In the genomic region with DNA sequence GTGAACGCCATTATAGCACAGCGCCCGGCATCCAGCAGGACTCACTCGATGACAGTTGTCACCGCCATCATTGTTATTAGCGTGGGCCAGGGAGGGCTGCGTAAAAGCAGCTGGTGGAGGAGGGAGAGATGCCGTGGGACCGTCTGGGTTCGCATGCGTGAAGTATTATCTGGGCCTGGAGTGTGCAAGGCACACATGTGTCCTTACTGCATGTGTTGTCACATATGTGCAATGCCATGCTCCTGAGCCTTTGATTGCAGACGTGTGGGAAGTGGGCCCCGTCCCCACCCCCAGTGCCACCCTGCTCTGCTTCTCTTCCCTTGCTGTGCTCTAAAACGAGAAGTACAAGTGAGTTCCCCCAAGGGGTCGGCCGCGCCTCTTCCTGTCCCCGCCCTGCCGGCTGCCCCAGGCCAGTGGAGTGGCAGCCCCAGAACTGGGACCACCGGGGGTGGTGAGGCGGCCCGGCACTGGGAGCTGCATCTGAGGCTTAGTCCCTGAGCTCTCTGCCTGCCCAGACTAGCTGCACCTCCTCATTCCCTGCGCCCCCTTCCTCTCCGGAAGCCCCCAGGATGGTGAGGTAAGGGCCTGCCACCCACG, we compare ENCODE assay signal across 8 cellular contexts. TPM values are rescaled to one million over a fixed set of nuclear protein-coding genes. Genes with fewer than 3 reads are reported as not detected.
DNase-seq lines count a peak whose midpoint lies in the region; ATAC-seq, FAIRE-seq and TF ChIP-seq lines count a peak whose summit lies in the region.

A gene (plus strand): TSS at position 413 of the 597 bp plus-strand sequence. CDS start 157 bp downstream, at position 570.

- H4K20me1 ChIP-seq in PC-3 (ENCODE audit: low read length) = no peaks in the 10 kb centered on the region
- peaks cover 7% of the 10 kb centered on the region for H4K20me1 ChIP-seq in astrocyte (ENCODE audit: insufficient read depth, low read length)

- H3K9ac ChIP-seq in PC-3 (ENCODE audit: low read length) (no peak within 1 kb of the TSS), astrocyte (ENCODE audit: low read length) (no peak within 1 kb of the TSS)

- no peaks in the 10 kb centered on the region for H3K9me2 ChIP-seq in PC-3 (replicated peaks; ENCODE audit: low read length)

- peaks cover 22% of the 10 kb centered on the region for H3K4me1 Mint-ChIP-seq in astrocyte (ENCODE audit: low read depth, unreplicated experiment)
- H3K4me1 Mint-ChIP-seq in memory B cell = peaks cover 63% of the 10 kb centered on the region

- H3K4me1 ChIP-seq in PC-3 (ENCODE audit: insufficient read depth, low read length) (peaks cover 4% of the 10 kb centered on the region; the same call in 1 of the 2 replicates), astrocyte (ENCODE audit: insufficient read depth, low read length) (peaks cover 19% of the 10 kb centered on the region), tibial artery (peaks cover 0 to 6% (median 6%) of the 10 kb centered on the region in 4 donors)

- peak within 1 kb of the TSS; percentile 26 for H3K27ac Mint-ChIP-seq in astrocyte (ENCODE audit: unreplicated experiment)
- H3K27ac Mint-ChIP-seq in memory B cell = peak within 1 kb of the TSS; percentile 94

- CTCF ChIA-PET in PC-3 (lab: Charles Lee) = no interaction called here

- H3K27me3 ChIP-seq in PC-3 (ENCODE audit: low read length) = no peaks in the 10 kb centered on the region
- H3K27me3 ChIP-seq in astrocyte (ENCODE audit: insufficient read depth, low read length) = no peaks in the 10 kb centered on the region
- H3K27me3 ChIP-seq in tibial artery = no peaks in the 10 kb centered on the region

- ATAC-seq in PC-3 (no peak), memory B cell (ENCODE audit: low read depth) (peak; percentile 65), HG03442 (IDR thresholded peaks at IDR 0.05; ENCODE audit: unreplicated experiment) (no peak)

- H3K27ac ChIP-seq in PC-3 (ENCODE audit: low read length) (no peak within 1 kb of the TSS), astrocyte (ENCODE audit: low read depth, low read length) (no peak within 1 kb of the TSS), tibial artery (peak within 1 kb of the TSS in 1 of 2 donors; percentile 36)

- FAIRE-seq in astrocyte (lab: Jason Lieb, UNC) = no peak

- TF ChIP-seq POLR2A in GM18526 (IDR thresholded peaks at IDR 0.05; ENCODE audit: extremely low read depth, insufficient read length) = peak; percentile 94

- H3F3A ChIP-seq in PC-3 (ENCODE audit: low read length, unreplicated experiment) = no peaks in the 10 kb centered on the region

- BruUV-seq in PC-3 (replicated peaks; lab: Mats Ljungman, UMichigan) = no TSS peak

- H3K36me3 Mint-ChIP-seq in astrocyte (ENCODE audit: low read depth, unreplicated experiment) (no peaks in the 10 kb centered on the region), memory B cell (peaks cover 38% of the 10 kb centered on the region)

- H3K36me3 ChIP-seq in PC-3 (ENCODE audit: low read depth, low read length) (no peaks in the 10 kb centered on the region), astrocyte (ENCODE audit: insufficient read depth, low read length) (no peaks in the 10 kb centered on the region), tibial artery (peaks cover 0 to 26% (median 6%) of the 10 kb centered on the region in 3 donors)

- DNase-seq in PC-3 = no peak
- no peak for DNase-seq in astrocyte (ENCODE audit: low read depth)
- peak; percentile 69 to 73 for DNase-seq in memory B cell (ENCODE audit: low spot score in 2 of 2)
- no peak for DNase-seq in tibial artery
- DNase-seq in pons (ENCODE audit: low spot score) = no peak
- DNase-seq in NCI-H187 treated with DMSO at 0.1 percent for 48 hours (lab: John Stamatoyannopoulos, UW) = no peak

- intact Hi-C loops in PC-3 (cut with micrococcal nuclease) = no loop called here
- intact Hi-C loops in tibial artery (cut with DNase I; ENCODE audit: low total_unique reads) = no loop called here

- H2AFZ ChIP-seq in PC-3 (ENCODE audit: low read length) = no peak within 1 kb of the TSS
- peak within 1 kb of the TSS; percentile 56 for H2AFZ ChIP-seq in astrocyte (ENCODE audit: low read depth, low read length)

- no peak within 1 kb of the TSS for H3K4me2 ChIP-seq in PC-3 (ENCODE audit: low read length)
- no peak within 1 kb of the TSS for H3K4me2 ChIP-seq in astrocyte (ENCODE audit: low read length)

- H3K9me3 ChIP-seq in PC-3 (ENCODE audit: low read length) (no peaks in the 10 kb centered on the region), astrocyte (ENCODE audit: insufficient read depth, low read depth, low read length) (no peaks in the 10 kb centered on the region), tibial artery (no peaks in the 10 kb centered on the region)

- H3K4me3 ChIP-seq in PC-3 (ENCODE audit: low read length) (no peak within 1 kb of the TSS), astrocyte (ENCODE audit: insufficient read depth, low read depth, low read length) (no peak within 1 kb of the TSS), tibial artery (peak within 1 kb of the TSS; percentile 35 to 43)

- H3K9me3 Mint-ChIP-seq in astrocyte (ENCODE audit: unreplicated experiment) (no peaks in the 10 kb centered on the region), memory B cell (no peaks in the 10 kb centered on the region)

- no peak for TF ChIP-seq CTCF in PC-3 (conservative IDR thresholded peaks at IDR 0.05; ENCODE audit: low read depth, low read length)
- TF ChIP-seq CTCF in astrocyte (IDR thresholded peaks at IDR 0.05; ENCODE audit: insufficient read depth, low read depth, low read length) = no peak
- no peak for TF ChIP-seq CTCF in tibial artery (IDR thresholded peaks at IDR 0.05)

- POLR2A ChIA-PET in PC-3 (lab: Charles Lee; ENCODE audit: unreplicated experiment) = no interaction called here

- H3K27me3 Mint-ChIP-seq in astrocyte (ENCODE audit: low read depth, unreplicated experiment) = no peaks in the 10 kb centered on the region
- no peaks in the 10 kb centered on the region for H3K27me3 Mint-ChIP-seq in memory B cell

- no peak within 1 kb of the TSS for H3K4me3 Mint-ChIP-seq in astrocyte (ENCODE audit: unreplicated experiment)
- H3K4me3 Mint-ChIP-seq in memory B cell = peak within 1 kb of the TSS; percentile 99

- no peaks in the 10 kb centered on the region for H3K79me2 ChIP-seq in PC-3 (ENCODE audit: low read length)
- no peaks in the 10 kb centered on the region for H3K79me2 ChIP-seq in astrocyte (ENCODE audit: insufficient read depth, low read length)

RNA-seq across cellular contexts. Expression of the gene that starts here (rescaled TPM):
- total RNA-seq in PC-3 (2014; rRNA removed) (22.5 and 28.4 TPM in 2 replicates), astrocyte (5.2 and 8.9 TPM in 2 replicates)

Comparison
In these comparisons a context has a peak if more than half of its experiments do, and no peak if none do; other contexts are left out.
1. DNase-seq: peak in memory B cell (2 of 2); none in PC-3 (single experiment), astrocyte (single experiment), tibial artery (0 of 2), pons (single experiment) and NCI-H187 treated with DMSO at 0.1 percent for 48 hours (single experiment).
2. H3K4me3 ChIP-seq: peak in tibial artery (2 of 2); none in PC-3 (single experiment) and astrocyte (single experiment).